In the genomic region with DNA sequence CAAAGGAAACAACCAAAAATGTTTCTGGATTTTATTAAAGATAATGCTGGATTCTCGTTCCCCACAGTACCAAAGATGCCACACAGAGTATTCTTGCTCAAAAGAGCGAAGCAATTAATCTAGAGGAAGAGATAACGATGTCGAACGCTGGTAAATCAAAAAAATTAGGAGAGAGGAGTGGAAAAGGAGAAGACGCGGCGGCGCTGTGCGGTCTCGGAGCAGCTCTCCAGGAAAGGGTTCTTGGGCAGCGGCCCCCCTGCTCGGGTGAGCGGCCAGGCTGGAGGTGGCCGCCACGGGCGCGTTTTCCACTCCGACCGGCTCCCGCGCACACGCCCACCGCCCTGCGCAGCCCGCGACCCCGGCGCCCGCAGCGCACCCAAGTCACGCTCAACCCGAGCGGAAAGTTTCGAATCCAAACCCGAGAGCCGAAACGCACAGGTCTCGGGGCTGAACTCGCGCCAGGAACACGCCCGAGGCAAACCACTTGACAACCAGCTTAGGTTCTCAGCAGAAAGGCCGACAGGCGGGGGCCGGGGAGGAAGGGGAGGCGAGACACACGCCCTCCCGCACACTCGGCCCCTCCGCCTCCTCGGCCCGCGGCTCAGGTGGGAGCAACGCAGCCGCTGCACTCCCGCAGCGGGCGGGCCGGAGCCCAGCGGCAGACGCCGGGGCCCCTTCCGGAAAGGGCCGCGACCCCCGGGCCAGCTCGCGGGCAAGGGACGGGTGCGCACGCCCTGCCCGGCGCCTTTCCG, we compare ENCODE assay signal across 8 cellular contexts. TPM values are rescaled to one million over a fixed set of nuclear protein-coding genes. Genes with fewer than 3 reads are reported as not detected.
DNase-seq lines count a peak whose midpoint lies in the region; ATAC-seq, FAIRE-seq and TF ChIP-seq lines count a peak whose summit lies in the region.

No MANE protein-coding gene starts in this region.

- H2AFZ ChIP-seq in OCI-LY7 (ENCODE audit: low read length): no peak overlapping the region

- DNase-seq in C1 segment of cervical spinal cord (lab: John Stamatoyannopoulos, UW): peak in 12 of 14 donors; percentile 9 to 56 (median 36)
- DNase-seq in GM19239 (ENCODE audit: insufficient read length, low spot score): peak; percentile 79
- DNase-seq in OCI-LY7 (ENCODE audit: low spot score): peak; percentile 54
- DNase-seq in activated T-helper 1 cell treated with anti-CD3 and anti-CD28 coated beads, Interleukin-2, amount 50 U/mL, for 16 hours (ENCODE audit: low read depth in 1 of 2, low spot score in 1 of 2): peak; percentile 20 to 30
- DNase-seq in fibroblast of peridontal ligament (ENCODE audit: extremely low read depth): peak; percentile 28
- peak; percentile 71 for DNase-seq in natural killer cell treated with Interleukin-12 subunit alpha and Interleukin-12 subunit beta and Interleukin-15 and Interleukin-18, amount 100 ng/mL, for 72 hours (ENCODE audit: low spot score)
- peak; percentile 46 to 60 for DNase-seq in stimulated activated naive CD8-positive, alpha-beta T cell treated with anti-CD3 and anti-CD28 coated beads, Interleukin-15, amount 100 ng/mL, for 72 hours

- intact Hi-C loops in OCI-LY7 (cut with micrococcal nuclease; ENCODE audit: unreplicated experiment): no loop called here

- FAIRE-seq in GM19239 (lab: Jason Lieb, UNC): no peak

- H3K9me3 Mint-ChIP-seq in natural killer cell treated with Interleukin-12 subunit alpha and Interleukin-12 subunit beta and Interleukin-15 and Interleukin-18, amount 100 ng/mL, for 72 hours: no peaks in the 10 kb centered on the region
- no peaks in the 10 kb centered on the region for H3K9me3 Mint-ChIP-seq in stimulated activated naive CD8-positive, alpha-beta T cell treated with anti-CD3 and anti-CD28 coated beads, Interleukin-15, amount 100 ng/mL, for 72 hours

- H3K4me3 Mint-ChIP-seq in natural killer cell treated with Interleukin-12 subunit alpha and Interleukin-12 subunit beta and Interleukin-15 and Interleukin-18, amount 100 ng/mL, for 72 hours: peak overlapping the region; percentile 96
- H3K4me3 Mint-ChIP-seq in stimulated activated naive CD8-positive, alpha-beta T cell treated with anti-CD3 and anti-CD28 coated beads, Interleukin-15, amount 100 ng/mL, for 72 hours: peak overlapping the region; percentile 70 to 95

- H3K9me2 ChIP-seq in OCI-LY7 (ENCODE audit: insufficient read depth, low read length): no peaks in the 10 kb centered on the region

- 0 out of 2 replicates have a peak, but pooled peaks cover 4% of the 10 kb centered on the region for H3K36me3 ChIP-seq in OCI-LY7 (ENCODE audit: insufficient read depth, low read length)

- CTCF ChIA-PET in OCI-LY7 (lab: Charles Lee; ENCODE audit: unreplicated experiment): no interaction called here

- no peaks in the 10 kb centered on the region for H3K27me3 Mint-ChIP-seq in natural killer cell treated with Interleukin-12 subunit alpha and Interleukin-12 subunit beta and Interleukin-15 and Interleukin-18, amount 100 ng/mL, for 72 hours
- no peaks in the 10 kb centered on the region for H3K27me3 Mint-ChIP-seq in stimulated activated naive CD8-positive, alpha-beta T cell treated with anti-CD3 and anti-CD28 coated beads, Interleukin-15, amount 100 ng/mL, for 72 hours

- TF ChIP-seq CTCF in OCI-LY7 (conservative IDR thresholded peaks at IDR 0.05; ENCODE audit: low read length): no peak

- no peaks in the 10 kb centered on the region for H3K9me3 ChIP-seq in OCI-LY7 (ENCODE audit: low read length)

- peak overlapping the region; percentile 83 for H3K4me3 ChIP-seq in OCI-LY7 (ENCODE audit: low read depth, low read length, poor library complexity, severe bottlenecking)

- POLR2A ChIA-PET in OCI-LY7 (lab: Charles Lee): interaction anchor here (0.6 to 1.8 kb wide), 2 partner anchors 12 to 104 kb away, joined by 3 to 6 read pairs; no protein-coding TSS in a partner anchor

- H3K4me1 ChIP-seq in OCI-LY7 (ENCODE audit: insufficient read depth, low read length, poor library complexity, severe bottlenecking): peaks cover 17% of the 10 kb centered on the region

- H3K79me2 ChIP-seq in OCI-LY7 (ENCODE audit: insufficient read depth, low read depth, low read length): peaks cover 24% of the 10 kb centered on the region; the same call in 1 of the 2 replicates

- H3K36me3 Mint-ChIP-seq in natural killer cell treated with Interleukin-12 subunit alpha and Interleukin-12 subunit beta and Interleukin-15 and Interleukin-18, amount 100 ng/mL, for 72 hours: peaks cover 5% of the 10 kb centered on the region

- BruUV-seq in OCI-LY7 (replicated peaks; lab: Mats Ljungman, UMichigan): no TSS peak

- peak overlapping the region; percentile 66 to 76 for H3K27ac Mint-ChIP-seq in natural killer cell treated with Interleukin-12 subunit alpha and Interleukin-12 subunit beta and Interleukin-15 and Interleukin-18, amount 100 ng/mL, for 72 hours
- H3K27ac Mint-ChIP-seq in stimulated activated naive CD8-positive, alpha-beta T cell treated with anti-CD3 and anti-CD28 coated beads, Interleukin-15, amount 100 ng/mL, for 72 hours: peak overlapping the region; percentile 34 to 98

- peaks cover 9% of the 10 kb centered on the region for H4K20me1 ChIP-seq in OCI-LY7 (ENCODE audit: insufficient read depth, low read length)

- H3K4me2 ChIP-seq in OCI-LY7 (ENCODE audit: low read length): peak overlapping the region; percentile 93

- H3K27ac ChIP-seq in OCI-LY7 (ENCODE audit: low read depth, low read length, poor library complexity, severe bottlenecking): no peak overlapping the region

- peaks cover 24 to 32% of the 10 kb centered on the region in 2 donors for H3K4me1 Mint-ChIP-seq in natural killer cell treated with Interleukin-12 subunit alpha and Interleukin-12 subunit beta and Interleukin-15 and Interleukin-18, amount 100 ng/mL, for 72 hours (ENCODE audit: low read depth in 2 of 2)
- H3K4me1 Mint-ChIP-seq in stimulated activated naive CD8-positive, alpha-beta T cell treated with anti-CD3 and anti-CD28 coated beads, Interleukin-15, amount 100 ng/mL, for 72 hours: peaks cover 35% of the 10 kb centered on the region

- ATAC-seq in HG03432 (IDR thresholded peaks at IDR 0.05; ENCODE audit: unreplicated experiment): peak; percentile 58
- peak; percentile 55 to 63 for ATAC-seq in natural killer cell treated with Interleukin-12 subunit alpha and Interleukin-12 subunit beta and Interleukin-15 and Interleukin-18, amount 100 ng/mL, for 72 hours
- ATAC-seq in stimulated activated naive CD8-positive, alpha-beta T cell treated with anti-CD3 and anti-CD28 coated beads, Interleukin-15, amount 100 ng/mL, for 72 hours: peak; percentile 63

RNA-seq across cellular contexts. Expression of gene SRPK2, which starts 0.9 kb away (rescaled TPM):
- total RNA-seq in OCI-LY7 (2014; rRNA removed; shearing (Covaris generic)): 21.6 and 22.1 TPM in 2 replicates
- 26.8 and 31.7 TPM in 2 replicates for total RNA-seq in OCI-LY7 (2022)
- total RNA-seq in natural killer cell treated with Interleukin-12 subunit alpha and Interleukin-12 subunit beta and Interleukin-15 and Interleukin-18, amount 100 ng/mL, for 72 hours: 10 to 100 TPM; 39.1 to 47.3 TPM

Comparison
In these comparisons a context has a peak if more than half of its experiments do, and no peak if none do; other contexts are left out.
1. DNase-seq: peak in every context shown above with its lines; median percentile 79 in GM19239; 71 in natural killer cell treated with Interleukin-12 subunit alpha and Interleukin-12 subunit beta and Interleukin-15 and Interleukin-18, amount 100 ng/mL, for 72 hours; 54 in OCI-LY7; 53 in stimulated activated naive CD8-positive, alpha-beta T cell treated with anti-CD3 and anti-CD28 coated beads, Interleukin-15, amount 100 ng/mL, for 72 hours; 36 in C1 segment of cervical spinal cord; 28 in fibroblast of peridontal ligament; 25 in activated T-helper 1 cell treated with anti-CD3 and anti-CD28 coated beads, Interleukin-2, amount 50 U/mL, for 16 hours.